17 cellular contexts compared by ENCODE assay signal in genomic region chr5:146718628-146719027, GRCh38.
"Had no signal": no experiment of that assay in that cellular context is flagged by ENCODE, and none has a peak within 500 bp of the region (broad histone marks: within the 10 kb centered on the region; RNA-seq: fewer than 3 reads in every experiment).

No MANE protein-coding gene starts in this region.

- DNase-seq: activated CD4-positive, alpha-beta T cell treated with anti-CD3 and anti-CD28 coated beads, Interleukin-2, amount 50 U/mL, for 4 hours; activated effector memory CD4-positive, alpha-beta T cell treated with anti-CD3 and anti-CD28 coated beads, Interleukin-2, amount 50 U/mL, for 16 hours; activated naive CD4-positive, alpha-beta T cell treated with anti-CD3 and anti-CD28 coated beads, Interleukin-2, amount 50 U/mL, for 16 hours; activated T-cell treated with anti-CD3 and anti-CD28 coated beads, Interleukin-2, amount 50 U/mL, for 72 hours; aorta; effector CD8-positive, alpha-beta T cell; hypothalamus; islet precursor cell; nephron progenitor cell; right cardiac atrium; SW 1271 had no signal

- H3K4me1 ChIP-seq: breast epithelium, prostate gland had no signal

- ATAC-seq: left lobe of liver, right cardiac atrium had no signal

- H3K27me3 ChIP-seq: breast epithelium had no signal

- H3K4me3 ChIP-seq: breast epithelium, lung, prostate gland, skin epidermis, thoracic aorta had no signal

- H3K9me3 ChIP-seq: breast epithelium, prostate gland, thoracic aorta had no signal

- H3K36me3 ChIP-seq: breast epithelium, prostate gland, thoracic aorta had no signal

- H3K27ac ChIP-seq: breast epithelium, prostate gland, skin epidermis, thoracic aorta had no signal
